24 cellular contexts compared by ENCODE assay signal in genomic region chr17:71399649-71400048, GRCh38.
DNase-seq lines count a peak whose midpoint lies in the region; ATAC-seq, FAIRE-seq and TF ChIP-seq lines count a peak whose summit lies in the region.
"Had no signal": no experiment of that assay in that cellular context is flagged by ENCODE, and none has a peak within 500 bp of the region (broad histone marks: within the 10 kb centered on the region; RNA-seq: fewer than 3 reads in every experiment).

No MANE protein-coding gene starts in this region.

- BruUV-seq in IMR-90 (replicated peaks; lab: Mats Ljungman, UMichigan) = no TSS peak
- no TSS peak for BruUV-seq in K562 (replicated peaks; lab: Mats Ljungman, UMichigan)

- 20% methylated on average over 1 of the region's 1 CpG for WGBS in A549 (ENCODE audit: missing lambda C conversion rate)
- WGBS in IMR-90 (ENCODE audit: extremely low coverage in 2 of 2, insufficient read length in 1 of 2), 2 experiments = no CpG with 5 or more reads among the region's 1 CpG
- WGBS in K562 (ENCODE audit: insufficient coverage, low coverage, missing lambda C conversion rate) = 0% methylated on average over 1 of the region's 1 CpG

- peak overlapping the region; percentile 54 for H3K27ac Mint-ChIP-seq in mesothelial cell of epicardium
- H3K27ac Mint-ChIP-seq: B cell; CD4-positive, alpha-beta T cell; CD8-positive, alpha-beta T cell had no signal

- H2BK20ac ChIP-seq in IMR-90 (ENCODE audit: low read depth, low read length) = no peak overlapping the region

- peak; percentile 46 for FAIRE-seq in A549 (lab: Jason Lieb, UNC)
- FAIRE-seq in K562 (lab: Jason Lieb, UNC) = no peak
- FAIRE-seq: A204.1, D721Med, G401.6, GM12891, GM19239 had no signal

- no peak overlapping the region for H4K8ac ChIP-seq in IMR-90 (ENCODE audit: low read depth in 2 of 2, low read length in 2 of 2)

- H3K79me2 ChIP-seq in K562 (ENCODE audit: control insufficient read depth, insufficient read depth, low read length) = no peaks in the 10 kb centered on the region

- no peak overlapping the region for H3K4me3 Mint-ChIP-seq in mesothelial cell of epicardium
- H3K4me3 Mint-ChIP-seq: B cell; CD4-positive, alpha-beta T cell; CD8-positive, alpha-beta T cell had no signal

- H3K9me3 Mint-ChIP-seq in mesothelial cell of epicardium = peaks cover 4% of the 10 kb centered on the region

- no peak for DNase-seq in A549 (ENCODE audit: low read depth in 1 of 2, low spot score in 1 of 2)
- DNase-seq in IMR-90 = no peak
- DNase-seq in K562 (ENCODE audit: extremely low read depth in 1 of 4, low spot score in 3 of 4) = no peak
- no peak for DNase-seq in mesothelial cell of epicardium (ENCODE audit: low spot score in 2 of 2, unreplicated experiment in 2 of 2)
- no peak for DNase-seq in coronary artery (ENCODE audit: low spot score)
- no peak for DNase-seq in NCI-H146 (lab: John Stamatoyannopoulos, UW)
- DNase-seq: 8988T; AML-193; Caco-2; Calu3; CD4-positive, alpha-beta T cell; CD8-positive, alpha-beta T cell; DMS79 treated with DMSO at 0.1 percent for 48 hours; GF-D8 had no signal

- H3K14ac ChIP-seq in IMR-90 (replicated peaks; ENCODE audit: low read depth, low read length) = no peak overlapping the region

- peaks cover 3% of the 10 kb centered on the region for H3K36me3 Mint-ChIP-seq in mesothelial cell of epicardium
- H3K36me3 Mint-ChIP-seq: CD8-positive, alpha-beta T cell had no signal

- H3K4me3 ChIP-seq in A549 (no peak overlapping the region), IMR-90 (ENCODE audit: insufficient read depth, low read depth, low read length) (no peak overlapping the region), K562 (no peak overlapping the region), coronary artery (no peak overlapping the region)
- H3K4me3 ChIP-seq: BLaER1 treated with 17β-estradiol and CSF1 and Interleukin-3, amounts not matched to agents 10 nM and 100 nM had no signal

- H3K79me1 ChIP-seq in IMR-90 (ENCODE audit: low read depth in 1 of 2, low read length in 2 of 2) = no peaks in the 10 kb centered on the region

- no peak overlapping the region for H3K4me2 ChIP-seq in A549
- H3K4me2 ChIP-seq in IMR-90 (ENCODE audit: low read depth, low read length) = no peak overlapping the region
- no peak overlapping the region for H3K4me2 ChIP-seq in K562 (ENCODE audit: insufficient read depth, low read length)
- H3K4me2 ChIP-seq: BLaER1 treated with 17β-estradiol and CSF1 and Interleukin-3, amounts not matched to agents 10 nM and 100 nM had no signal

- no peak overlapping the region for H3K56ac ChIP-seq in IMR-90 (ENCODE audit: extremely low read depth, insufficient read depth, low read length)

- in situ Hi-C loops in IMR-90 (cut with MboI; ENCODE audit: low sequenced_read_pairs) (no loop called here), K562 (cut with MboI) (no loop called here)

- no peak overlapping the region for H2AK9ac ChIP-seq in IMR-90 (replicated peaks; ENCODE audit: low read depth, low read length, poor library complexity)

- H4K20me1 ChIP-seq in IMR-90 (ENCODE audit: insufficient read depth, low read length) (no peaks in the 10 kb centered on the region), K562 (replicated peaks; ENCODE audit: control insufficient read depth, insufficient read depth, low read length) (no peaks in the 10 kb centered on the region)
- H4K20me1 ChIP-seq: BLaER1 treated with 17β-estradiol and CSF1 and Interleukin-3, amounts not matched to agents 10 nM and 100 nM had no signal

- H3K9me1 ChIP-seq in IMR-90 (ENCODE audit: insufficient read depth, low read length) = no peaks in the 10 kb centered on the region
- H3K9me1 ChIP-seq in K562 (ENCODE audit: control insufficient read depth, insufficient read depth, low read length) = no peaks in the 10 kb centered on the region

- CTCF ChIA-PET in A549 (lab: Yijun Ruan, JAX) (interaction anchor here (0.6 to 0.7 kb wide), 3 partner anchors 41 to 1490 kb away, joined by 3 to 5 read pairs (median 4); no protein-coding TSS in a partner anchor), IMR-90 (lab: Yijun Ruan, JAX) (interaction anchor here (0.6 to 1.2 kb wide), 2 partner anchors 9 to 19 kb away, joined by 3 to 6 read pairs; no protein-coding TSS in a partner anchor), K562 (lab: Yijun Ruan, JAX; ENCODE audit: low intra/inter-chr PET ratio) (no interaction called here)

- no peak overlapping the region for H3K23ac ChIP-seq in IMR-90 (ENCODE audit: low read depth, low read length)

- H3K27ac ChIP-seq in A549 (no peak overlapping the region), IMR-90 (ENCODE audit: insufficient read depth, low read length) (no peak overlapping the region), K562 (ENCODE audit: extremely low read depth, low read depth, low read length) (no peak overlapping the region), coronary artery (no peak overlapping the region)
- H3K27ac ChIP-seq: C4-2B had no signal

- TF ChIP-seq CTCF in A549 (IDR thresholded peaks at IDR 0.05) (no peak), IMR-90 (conservative IDR thresholded peaks at IDR 0.05; ENCODE audit: low read depth, low read length) (no peak), K562 (IDR thresholded peaks at IDR 0.05 in 2 of 3, conservative IDR thresholded peaks at IDR 0.05 in 1 of 3; ENCODE audit: insufficient read depth in 2 of 3, low read depth in 1 of 3, low read length in 3 of 3) (no peak), mesothelial cell of epicardium (IDR thresholded peaks at IDR 0.05; ENCODE audit: unreplicated experiment) (no peak), coronary artery (IDR thresholded peaks at IDR 0.05) (no peak)

- TF ChIP-seq RAD21 in A549 (conservative IDR thresholded peaks at IDR 0.05 in 1 of 2, IDR thresholded peaks at IDR 0.05 in 1 of 2) = no peak
- TF ChIP-seq RAD21 in IMR-90 (IDR thresholded peaks at IDR 0.05; ENCODE audit: low read length) = no peak
- no peak for TF ChIP-seq RAD21 in K562 (CRISPR knock-in tag; conservative IDR thresholded peaks at IDR 0.05 in 1 of 2, IDR thresholded peaks at IDR 0.05 in 1 of 2)

- TF ChIP-seq EP300 in A549 (IDR thresholded peaks at IDR 0.05) (no peak), K562 (IDR thresholded peaks at IDR 0.05; ENCODE audit: low read length) (no peak)

- no peak overlapping the region for H2AK5ac ChIP-seq in IMR-90 (ENCODE audit: low read depth, low read length)

- H3K27me3 ChIP-seq in IMR-90 (ENCODE audit: control insufficient read depth, insufficient read depth, low read length) = no peaks in the 10 kb centered on the region
- no peaks in the 10 kb centered on the region for H3K27me3 ChIP-seq in K562 (ENCODE audit: control insufficient read depth in 2 of 2, insufficient read depth in 2 of 2, low read length in 2 of 2)
- H3K27me3 ChIP-seq: BLaER1 treated with 17β-estradiol and CSF1 and Interleukin-3, amounts not matched to agents 10 nM and 100 nM had no signal

- H3K18ac ChIP-seq in IMR-90 (ENCODE audit: low read depth, low read length) = no peak overlapping the region

- H4K5ac ChIP-seq in IMR-90 (ENCODE audit: low read depth, low read length) = no peak overlapping the region

- intact Hi-C loops in IMR-90 (cut with micrococcal nuclease) = no loop called here
- intact Hi-C loops in K562 (cut with micrococcal nuclease) = no loop called here

- TF ChIP-seq POLR2A in A549 (IDR thresholded peaks at IDR 0.05; ENCODE audit: low read length) (no peak), IMR-90 (IDR thresholded peaks at IDR 0.05; ENCODE audit: low read depth, low read length) (no peak), K562 (conservative IDR thresholded peaks at IDR 0.05) (no peak)

- H3K4me1 ChIP-seq in A549 (peaks cover 9% of the 10 kb centered on the region; the same call in 2 of the 3 replicates), IMR-90 (ENCODE audit: control insufficient read depth, insufficient read depth, low read length) (peaks cover 2% of the 10 kb centered on the region; the same call in 1 of the 2 replicates), K562 (replicated peaks in 1 of 2; ENCODE audit: control insufficient read depth in 2 of 2, insufficient read depth in 2 of 2, low read length in 2 of 2) (no peaks in the 10 kb centered on the region)
- H3K4me1 ChIP-seq: Caco-2 had no signal

- no peak overlapping the region for H2BK5ac ChIP-seq in IMR-90 (ENCODE audit: low read depth, low read length, poor library complexity, severe bottlenecking)

- H2AFZ ChIP-seq in IMR-90 (replicated peaks; ENCODE audit: low read length, poor library complexity) (no peak overlapping the region), K562 (ENCODE audit: low read depth, low read length) (no peak overlapping the region)

- H3K4ac ChIP-seq in IMR-90 (ENCODE audit: low read depth, low read length) = no peak overlapping the region

- POLR2A ChIA-PET in A549 (lab: Yijun Ruan, JAX) = no interaction called here
- POLR2A ChIA-PET in IMR-90 (lab: Charles Lee; ENCODE audit: unreplicated experiment) = no interaction called here
- POLR2A ChIA-PET in K562 (lab: Yijun Ruan, JAX) = no interaction called here

- no peak overlapping the region for H2BK15ac ChIP-seq in IMR-90 (ENCODE audit: low read depth, low read length)

- dilution Hi-C loops in IMR-90 (cut with HindIII; ENCODE audit: low sequenced_read_pairs, unreplicated experiment) = no loop called here

- H3K27me3 Mint-ChIP-seq in mesothelial cell of epicardium (ENCODE audit: low read depth) = no peaks in the 10 kb centered on the region
- H3K27me3 Mint-ChIP-seq: B cell; CD4-positive, alpha-beta T cell had no signal

- H3K9ac ChIP-seq in IMR-90 (ENCODE audit: low read depth, low read length) (no peak overlapping the region), K562 (ENCODE audit: insufficient read depth in 1 of 2, low read depth in 2 of 2, low read length in 2 of 2) (no peak overlapping the region)
- H3K9ac ChIP-seq: BLaER1 treated with 17β-estradiol and CSF1 and Interleukin-3, amounts not matched to agents 10 nM and 100 nM had no signal

- H4K91ac ChIP-seq in IMR-90 (ENCODE audit: insufficient read depth, low read depth, low read length) = no peak overlapping the region

- H2BK120ac ChIP-seq in IMR-90 (ENCODE audit: low read depth, low read length) = no peak overlapping the region

- no peaks in the 10 kb centered on the region for H3K9me3 ChIP-seq in A549
- no peaks in the 10 kb centered on the region for H3K9me3 ChIP-seq in IMR-90 (ENCODE audit: control insufficient read depth, insufficient read depth, low read length)
- no peaks in the 10 kb centered on the region for H3K9me3 ChIP-seq in K562 (replicated peaks; ENCODE audit: control insufficient read depth, insufficient read depth, low read depth, low read length)
- H3K9me3 ChIP-seq: BLaER1 treated with 17β-estradiol and CSF1 and Interleukin-3, amounts not matched to agents 10 nM and 100 nM; Caco-2 had no signal

- no peaks in the 10 kb centered on the region for H3K36me3 ChIP-seq in IMR-90 (ENCODE audit: control insufficient read depth, insufficient read depth, low read length)
- H3K36me3 ChIP-seq in K562 (ENCODE audit: control insufficient read depth, insufficient read depth, low read length) = no peaks in the 10 kb centered on the region
- H3K36me3 ChIP-seq: BLaER1 treated with 17β-estradiol and CSF1 and Interleukin-3, amounts not matched to agents 10 nM and 100 nM had no signal

- H3K4me1 Mint-ChIP-seq in mesothelial cell of epicardium = peaks cover 33% of the 10 kb centered on the region
- H3K4me1 Mint-ChIP-seq: B cell had no signal

- ATAC-seq in A549 (no peak), IMR-90 (ENCODE audit: low read depth) (no peak), K562 (no peak), HG02870 (IDR thresholded peaks at IDR 0.05; ENCODE audit: unreplicated experiment) (no peak), HG03457 (IDR thresholded peaks at IDR 0.05; ENCODE audit: unreplicated experiment) (no peak)
- ATAC-seq: CD8-positive, alpha-beta T cell had no signal

Comparison
In these comparisons a context has a peak if more than half of its experiments do, and no peak if none do; other contexts are left out.
1. Of the 35 proteins assayed by ChIP-seq in both K562 and A549: peak only in K562: none; only in A549: MAFK; in both: none; in neither: 34.